ENCODE assay signal across 25 cellular contexts in the genomic region with DNA sequence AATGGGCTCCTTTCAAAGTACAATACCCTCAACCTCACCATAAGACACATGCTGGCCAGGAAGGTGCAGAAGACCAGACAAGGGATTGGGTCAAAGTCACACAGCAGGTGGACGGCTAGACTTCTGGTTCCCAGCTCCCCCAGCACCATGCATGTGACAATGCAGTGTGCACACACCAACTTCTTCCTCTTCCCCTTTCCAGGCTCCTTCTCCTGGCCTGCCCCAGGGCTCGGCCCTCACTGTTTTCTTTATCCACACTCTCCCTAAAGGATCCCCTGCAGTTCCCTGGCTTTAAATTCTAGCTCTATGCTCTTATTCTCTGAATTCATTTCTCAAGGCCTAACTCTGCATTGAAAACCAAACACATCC.
DNase-seq lines count a peak whose midpoint lies in the region; ATAC-seq and TF ChIP-seq lines count a peak whose summit lies in the region.
"Had no signal": no experiment of that assay in that cellular context is flagged by ENCODE, and none has a peak within 500 bp of the region (broad histone marks: within the 10 kb centered on the region; RNA-seq: fewer than 3 reads in every experiment).

No MANE protein-coding gene starts in this region.

- peak overlapping the region in 1 of 9 donors; percentile 68 for H3K27ac Mint-ChIP-seq in naive thymus-derived CD4-positive, alpha-beta T cell
- H3K27ac Mint-ChIP-seq: CD4-positive, alpha-beta memory T cell; IgD-negative memory B cell had no signal

- peaks cover 0 to 11% (median 2%) of the 10 kb centered on the region in 11 donors for H3K9me3 Mint-ChIP-seq in naive thymus-derived CD4-positive, alpha-beta T cell

- no peak overlapping the region for H3K4me3 Mint-ChIP-seq in naive thymus-derived CD4-positive, alpha-beta T cell
- H3K4me3 Mint-ChIP-seq: CD4-positive, alpha-beta memory T cell; IgD-negative memory B cell had no signal

- H3K79me2 ChIP-seq in KMS-11 (ENCODE audit: insufficient read depth, low read depth): no peaks in the 10 kb centered on the region

- H4K20me1 ChIP-seq in BLaER1 treated with 17β-estradiol and CSF1 and Interleukin-3, amounts not matched to agents 10 nM and 100 nM: no peaks in the 10 kb centered on the region
- no peaks in the 10 kb centered on the region for H4K20me1 ChIP-seq in KMS-11 (ENCODE audit: insufficient read depth)

- H3K27ac ChIP-seq in BLaER1 treated with 17β-estradiol and CSF1 and Interleukin-3, amounts not matched to agents 10 nM and 100 nM: no peak overlapping the region; a peak in 1 of 22 replicates
- peak overlapping the region; percentile 59; the same call in 1 of the 2 replicates for H3K27ac ChIP-seq in KMS-11
- 0 out of 2 replicates have a peak overlapping the region, but pooled peaks have one; percentile 25 for H3K27ac ChIP-seq in SK-N-MC
- no peak overlapping the region for H3K27ac ChIP-seq in naive thymus-derived CD4-positive, alpha-beta T cell (ENCODE audit: low read depth, low read length)
- H3K27ac ChIP-seq: PC-9 had no signal

- no peak for TF ChIP-seq CTCF in KMS-11 (conservative IDR thresholded peaks at IDR 0.05; ENCODE audit: low read depth, low read length)

- peaks cover 0 to 4% (median 0%) of the 10 kb centered on the region in 11 experiments; a peak in 3 of 22 replicates for H3K9me3 ChIP-seq in BLaER1 treated with 17β-estradiol and CSF1 and Interleukin-3, amounts not matched to agents 10 nM and 100 nM (replicated peaks in 1 of 11)
- no peaks in the 10 kb centered on the region for H3K9me3 ChIP-seq in SK-N-MC (ENCODE audit: low read depth, low read length)
- no peaks in the 10 kb centered on the region for H3K9me3 ChIP-seq in naive thymus-derived CD4-positive, alpha-beta T cell (ENCODE audit: control insufficient read depth in 2 of 3, low read length in 3 of 3)
- H3K9me3 ChIP-seq: BE2C, Caco-2, SK-N-SH had no signal

- peaks cover 0 to 18% (median 10%) of the 10 kb centered on the region in 5 donors for H3K27me3 Mint-ChIP-seq in naive thymus-derived CD4-positive, alpha-beta T cell

- no peak overlapping the region for H3K9ac ChIP-seq in BLaER1 treated with 17β-estradiol and CSF1 and Interleukin-3, amounts not matched to agents 10 nM and 100 nM
- no peak overlapping the region for H3K9ac ChIP-seq in KMS-11
- H3K9ac ChIP-seq in SK-N-MC (ENCODE audit: insufficient read length): no peak overlapping the region
- H3K9ac ChIP-seq: SK-N-SH had no signal

- peaks cover 14 to 19% (median 17%) of the 10 kb centered on the region in 10 experiments for H3K4me1 ChIP-seq in BLaER1 treated with 17β-estradiol and CSF1 and Interleukin-3, amounts not matched to agents 10 nM and 100 nM
- H3K4me1 ChIP-seq in KMS-11 (ENCODE audit: low read depth, poor library complexity, severe bottlenecking): peaks cover 25% of the 10 kb centered on the region
- no peaks in the 10 kb centered on the region for H3K4me1 ChIP-seq in naive thymus-derived CD4-positive, alpha-beta T cell (ENCODE audit: control insufficient read depth in 2 of 2, insufficient read depth in 2 of 2, low read length in 2 of 2)
- H3K4me1 ChIP-seq: BE2C, Caco-2 had no signal

- H3K4me3 ChIP-seq in BLaER1 treated with 17β-estradiol and CSF1 and Interleukin-3, amounts not matched to agents 10 nM and 100 nM: no peak overlapping the region
- no peak overlapping the region for H3K4me3 ChIP-seq in KMS-11 (IDR thresholded peaks at IDR 0.05; ENCODE audit: insufficient read depth, low read depth, low read length)
- no peak overlapping the region for H3K4me3 ChIP-seq in SK-N-MC
- H3K4me3 ChIP-seq in naive thymus-derived CD4-positive, alpha-beta T cell (ENCODE audit: low read length): no peak overlapping the region
- H3K4me3 ChIP-seq: PC-9 had no signal

- H2AFZ ChIP-seq in KMS-11 (ENCODE audit: low read depth): peak overlapping the region; percentile 57; the same call in 1 of the 2 replicates
- H2AFZ ChIP-seq: PC-9 had no signal

- peak; percentile 41 for ATAC-seq in naive thymus-derived CD4-positive, alpha-beta T cell

- H3K36me3 Mint-ChIP-seq in naive thymus-derived CD4-positive, alpha-beta T cell: peaks cover 0 to 1% (median 0%) of the 10 kb centered on the region in 5 donors
- H3K36me3 Mint-ChIP-seq: CD4-positive, alpha-beta memory T cell had no signal

- H3K4me1 Mint-ChIP-seq in naive thymus-derived CD4-positive, alpha-beta T cell: peaks cover 0 to 2% (median 0%) of the 10 kb centered on the region in 7 donors
- H3K4me1 Mint-ChIP-seq: CD4-positive, alpha-beta memory T cell had no signal

- H3K36me3 ChIP-seq in BLaER1 treated with 17β-estradiol and CSF1 and Interleukin-3, amounts not matched to agents 10 nM and 100 nM: peaks cover 0 to under 1% (median 0%) of the 10 kb centered on the region in 11 experiments; a peak in 1 of 22 replicates
- H3K36me3 ChIP-seq in KMS-11 (ENCODE audit: insufficient read depth) (no peaks in the 10 kb centered on the region), SK-N-MC (ENCODE audit: insufficient read depth, low read length) (peaks cover 97% of the 10 kb centered on the region)
- H3K36me3 ChIP-seq in naive thymus-derived CD4-positive, alpha-beta T cell (ENCODE audit: control insufficient read depth in 2 of 3, insufficient read depth in 3 of 3, low read length in 3 of 3): no peaks in the 10 kb centered on the region
- H3K36me3 ChIP-seq: BE2C had no signal

- POLR2A ChIA-PET in naive thymus-derived CD4-positive, alpha-beta T cell (lab: Charles Lee): no interaction called here

- no peaks in the 10 kb centered on the region for H3K27me3 ChIP-seq in BLaER1 treated with 17β-estradiol and CSF1 and Interleukin-3, amounts not matched to agents 10 nM and 100 nM
- H3K27me3 ChIP-seq in KMS-11 (ENCODE audit: insufficient read depth, low read depth): no peaks in the 10 kb centered on the region
- no peaks in the 10 kb centered on the region for H3K27me3 ChIP-seq in naive thymus-derived CD4-positive, alpha-beta T cell (ENCODE audit: control insufficient read depth in 2 of 2, insufficient read depth in 2 of 2, low read length in 2 of 2)
- H3K27me3 ChIP-seq: BE2C had no signal

- intact Hi-C loops in naive thymus-derived CD4-positive, alpha-beta T cell (cut with micrococcal nuclease): no loop called here
- intact Hi-C loops in posterior vena cava (cut with DNase I): no loop called here

- CTCF ChIA-PET in naive thymus-derived CD4-positive, alpha-beta T cell (lab: Charles Lee): no interaction called here

- H3K4me2 ChIP-seq in BLaER1 treated with 17β-estradiol and CSF1 and Interleukin-3, amounts not matched to agents 10 nM and 100 nM: peak overlapping the region; percentile 17 to 75 (median 44); a peak in 19 of 22 replicates
- peak overlapping the region; percentile 89; the same call in 1 of the 2 replicates for H3K4me2 ChIP-seq in KMS-11
- H3K4me2 ChIP-seq: PC-9, SK-N-SH had no signal

- no peak for DNase-seq in SK-N-MC (ENCODE audit: low read depth, low spot score)
- no peak for DNase-seq in naive thymus-derived CD4-positive, alpha-beta T cell
- no peak for DNase-seq in SIG-M5 treated with dmso at 0.1 percent for 504 hours (lab: John Stamatoyannopoulos, UW; ENCODE audit: unreplicated experiment)
- DNase-seq in posterior vena cava (ENCODE audit: low spot score): no peak
- no peak for DNase-seq in NCI-H748 (lab: John Stamatoyannopoulos, UW; ENCODE audit: unreplicated experiment)
- no peak for DNase-seq in activated CD4-positive, CD25-positive, alpha-beta regulatory T cell treated with anti-CD3 and anti-CD28 coated beads, Interleukin-2, amount 50 U/mL, for 72 hours
- DNase-seq: BE2C; Caco-2; CD4-positive, alpha-beta memory T cell; DMS 273 treated with DMSO at 0.1 percent for 48 hours; DMS79 treated with DMSO at 0.1 percent for 48 hours; Karpas-422; NCI-H1105 treated with DMSO at 0.1 percent for 48 hours; NCI-H1694; NCI-H2081; NCI-H2171 treated with DMSO at 0.1 percent for 48 hours; NCI-H446; NCI-H526; PC-9; RPMI8226; SHP77; SK-N-SH had no signal

Comparison
In these comparisons a context has a peak if more than half of its experiments do, and no peak if none do; other contexts are left out.
1. H3K27ac ChIP-seq: peak in KMS-11 (single experiment) and SK-N-MC (single experiment); none in BLaER1 treated with 17β-estradiol and CSF1 and Interleukin-3, amounts not matched to agents 10 nM and 100 nM (0 of 11) and naive thymus-derived CD4-positive, alpha-beta T cell (single experiment).